In the genomic region with DNA sequence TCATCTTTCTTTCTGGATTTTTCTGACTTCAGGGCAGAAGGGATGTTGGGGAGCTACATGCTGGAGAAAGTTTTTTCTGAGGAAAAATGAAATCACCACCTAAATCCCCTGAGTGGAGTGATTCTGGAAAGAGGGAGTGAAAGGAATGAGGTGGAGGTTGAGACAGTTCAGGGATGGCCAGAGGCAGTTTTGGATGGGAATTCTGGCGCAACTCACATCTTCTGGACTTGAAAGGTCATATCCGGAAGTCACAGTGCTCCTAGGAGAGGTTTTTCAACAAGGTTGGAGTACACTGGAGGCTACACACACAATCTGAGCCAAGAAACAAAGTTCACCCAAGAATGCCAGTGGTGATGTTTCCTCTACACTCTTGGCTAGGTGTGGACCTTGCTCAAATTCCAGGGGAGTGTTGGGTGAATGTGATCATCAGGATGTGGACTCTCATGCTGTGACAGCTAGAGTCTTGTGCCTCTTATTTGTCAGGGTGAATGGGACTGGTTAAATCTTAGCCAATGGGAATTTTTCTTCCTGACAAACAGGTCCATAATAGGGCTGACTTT, we compare ENCODE assay signal across 19 cellular contexts.
A peak's percentile ranks its signal among the peaks of the same experiment; 100 is the strongest.
DNase-seq lines count a peak whose midpoint lies in the region; ATAC-seq, FAIRE-seq and TF ChIP-seq lines count a peak whose summit lies in the region.
"Had no signal": no experiment of that assay in that cellular context is flagged by ENCODE, and none has a peak within 500 bp of the region (broad histone marks: within the 10 kb centered on the region; RNA-seq: fewer than 3 reads in every experiment).

No MANE protein-coding gene starts in this region.

- H3K4me1 ChIP-seq in H1 (replicated peaks in 1 of 4; ENCODE audit: control insufficient read depth in 3 of 4, insufficient read depth in 4 of 4, low read length in 3 of 4): peaks cover 0 to 9% (median 3%) of the 10 kb centered on the region in 4 experiments; a peak in 3 of 7 replicates
- peaks cover 0 to 2% (median 0%) of the 10 kb centered on the region in 4 donors for H3K4me1 ChIP-seq in liver (ENCODE audit: control insufficient read depth in 4 of 4, insufficient read depth in 4 of 4, low read length in 3 of 4)
- H3K4me1 ChIP-seq in upper lobe of right lung: no peaks in the 10 kb centered on the region
- H3K4me1 ChIP-seq in left lung: peaks cover 0 to 11% of the 10 kb centered on the region in 2 donors

- H3K23ac ChIP-seq in H1 (ENCODE audit: insufficient read length): no peak overlapping the region

- TF ChIP-seq POLR2A in H1 (IDR thresholded peaks at IDR 0.05; ENCODE audit: control extremely low read depth in 1 of 2, low read depth in 2 of 2, low read length in 2 of 2): no peak

- TF ChIP-seq CTCF in H1 (IDR thresholded peaks at IDR 0.05; ENCODE audit: control extremely low read depth in 1 of 3, insufficient read depth in 1 of 3, low read depth in 1 of 3, low read length in 3 of 3): no peak
- TF ChIP-seq CTCF in liver (IDR thresholded peaks at IDR 0.05; ENCODE audit: low read depth, low read length, missing input control): no peak
- TF ChIP-seq CTCF in upper lobe of right lung (IDR thresholded peaks at IDR 0.05): no peak
- TF ChIP-seq CTCF in osteocyte (IDR thresholded peaks at IDR 0.05): no peak
- TF ChIP-seq CTCF in left lung (IDR thresholded peaks at IDR 0.05): no peak

- H3K9ac ChIP-seq in H1 (replicated peaks in 1 of 4; ENCODE audit: extremely low read depth in 1 of 4, low read depth in 3 of 4, low read length in 3 of 4) (no peak overlapping the region), liver (ENCODE audit: low read depth in 1 of 2, low read length in 2 of 2) (no peak overlapping the region)

- no peak overlapping the region for H4K91ac ChIP-seq in H1 (replicated peaks; ENCODE audit: insufficient read length, low read length)

- peak overlapping the region; percentile 49; the same call in 1 of the 2 replicates for H2BK20ac ChIP-seq in H1 (ENCODE audit: low read length)

- FAIRE-seq in H1 (lab: Jason Lieb, UNC): no peak
- FAIRE-seq: HTR-8/SVneo had no signal

- no peaks in the 10 kb centered on the region for H3K79me1 ChIP-seq in H1 (ENCODE audit: low read depth, low read length)

- H2AFZ ChIP-seq in H1 (ENCODE audit: low read length): peak overlapping the region; percentile 65; the same call in 1 of the 2 replicates

- H2BK5ac ChIP-seq in H1 (ENCODE audit: low read depth, low read length): no peak overlapping the region

- DNase-seq in Right ventricle myocardium superior (no peak), cardiac septum (ENCODE audit: low spot score) (no peak), H1 (ENCODE audit: low read depth in 1 of 2, low spot score in 2 of 2) (no peak), upper lobe of right lung (no peak), osteocyte (ENCODE audit: extremely low spot score, unreplicated experiment) (no peak), left lung (no peak), SIG-M5 (lab: John Stamatoyannopoulos, UW) (no peak)
- DNase-seq: 8988T; Calu3; CD4-positive, alpha-beta memory T cell; DMS53; H7; NCI-H1436; NCI-H2029 treated with DMSO at 0.1 percent for 48 hours; NCI-H2171 treated with DMSO at 0.1 percent for 48 hours; NCI-H748 treated with DMSO at 0.1 percent for 48 hours had no signal

- peaks cover 8% of the 10 kb centered on the region for H3K9me3 Mint-ChIP-seq in osteocyte (ENCODE audit: unreplicated experiment)
- H3K9me3 Mint-ChIP-seq: CD4-positive, alpha-beta memory T cell had no signal

- H2AK5ac ChIP-seq in H1 (ENCODE audit: low read depth, low read length): no peak overlapping the region

- H3K56ac ChIP-seq in H1 (replicated peaks; ENCODE audit: insufficient read length, low read depth, low read length): no peak overlapping the region

- H3K4me1 Mint-ChIP-seq in osteocyte (ENCODE audit: unreplicated experiment): no peaks in the 10 kb centered on the region
- H3K4me1 Mint-ChIP-seq: CD4-positive, alpha-beta memory T cell had no signal

- no peaks in the 10 kb centered on the region for H3K36me3 Mint-ChIP-seq in osteocyte (ENCODE audit: unreplicated experiment)
- H3K36me3 Mint-ChIP-seq: CD4-positive, alpha-beta memory T cell had no signal

- no peak overlapping the region for H2BK15ac ChIP-seq in H1 (ENCODE audit: low read length)

- no peak overlapping the region for H4K8ac ChIP-seq in H1 (ENCODE audit: extremely low read depth, insufficient read depth, low read length)

- H2BK12ac ChIP-seq in H1 (ENCODE audit: low read depth, low read length): no peak overlapping the region

- H3K23me2 ChIP-seq in H1 (ENCODE audit: low read depth, low read length): no peaks in the 10 kb centered on the region

- no peak overlapping the region for H3K18ac ChIP-seq in H1 (ENCODE audit: extremely low read depth, low read length)

- H3K27ac ChIP-seq in H1 (ENCODE audit: low read depth, low read length) (no peak overlapping the region), liver (ENCODE audit: low read depth in 1 of 2, low read length in 2 of 2) (no peak overlapping the region), upper lobe of right lung (no peak overlapping the region), left lung (no peak overlapping the region)
- H3K27ac ChIP-seq: HL-60 had no signal

- WGBS in H1 (ENCODE audit: extremely low coverage in 1 of 2, insufficient coverage in 1 of 2, insufficient read length in 1 of 2, insufficient replicate concordance in 2 of 2, low coverage in 1 of 2, low lambda C conversion rate in 2 of 2, missing lambda C conversion rate in 1 of 2), 2 experiments: 93% methylated on average over 2 of the region's 2 CpGs; no CpG with 5 or more reads in 1 of the 2 experiments
- 57% methylated on average over 2 of the region's 2 CpGs for WGBS in liver

- no peak overlapping the region for H3K4me3 Mint-ChIP-seq in osteocyte (ENCODE audit: unreplicated experiment)
- H3K4me3 Mint-ChIP-seq: CD4-positive, alpha-beta memory T cell had no signal

- no peak overlapping the region for H3K27ac Mint-ChIP-seq in osteocyte (ENCODE audit: unreplicated experiment)
- H3K27ac Mint-ChIP-seq: CD4-positive, alpha-beta memory T cell had no signal

- TF ChIP-seq EP300 in H1 (IDR thresholded peaks at IDR 0.05; ENCODE audit: borderline replicate concordance in 1 of 2, low read depth in 2 of 2, low read length in 2 of 2): no peak

- TF ChIP-seq RAD21 in H1 (IDR thresholded peaks at IDR 0.05 in 1 of 2, conservative IDR thresholded peaks at IDR 0.05 in 1 of 2; ENCODE audit: low read depth in 2 of 2, low read length in 2 of 2) (no peak), liver (IDR thresholded peaks at IDR 0.05) (no peak)

- ATAC-seq in Right ventricle myocardium superior (ENCODE audit: poor library complexity) (peak; percentile 68), upper lobe of right lung (peak; percentile 30), left lung (no peak)

- H3K9me3 ChIP-seq in H1 (ENCODE audit: insufficient read depth in 2 of 2, low read depth in 1 of 2, low read length in 1 of 2): no peaks in the 10 kb centered on the region
- no peaks in the 10 kb centered on the region for H3K9me3 ChIP-seq in liver (ENCODE audit: control insufficient read depth in 4 of 4, low read length in 3 of 4)
- H3K9me3 ChIP-seq in upper lobe of right lung: no peaks in the 10 kb centered on the region
- no peaks in the 10 kb centered on the region for H3K9me3 ChIP-seq in left lung

- no peaks in the 10 kb centered on the region for H3K36me3 ChIP-seq in H1 (ENCODE audit: control insufficient read depth in 2 of 4, insufficient read depth in 4 of 4, low read length in 3 of 4)
- no peaks in the 10 kb centered on the region for H3K36me3 ChIP-seq in liver (ENCODE audit: control insufficient read depth in 4 of 4, insufficient read depth in 3 of 4, low read depth in 1 of 4, low read length in 3 of 4)
- H3K36me3 ChIP-seq in upper lobe of right lung: no peaks in the 10 kb centered on the region
- no peaks in the 10 kb centered on the region for H3K36me3 ChIP-seq in left lung

- H3K27me3 ChIP-seq in H1 (replicated peaks in 1 of 4; ENCODE audit: control insufficient read depth in 3 of 4, extremely low read depth in 1 of 4, insufficient read depth in 3 of 4, low read length in 3 of 4): no peaks in the 10 kb centered on the region
- H3K27me3 ChIP-seq in liver (ENCODE audit: control insufficient read depth in 4 of 4, insufficient read depth in 4 of 4, low read length in 3 of 4): no peaks in the 10 kb centered on the region
- H3K27me3 ChIP-seq in upper lobe of right lung: no peaks in the 10 kb centered on the region
- no peaks in the 10 kb centered on the region for H3K27me3 ChIP-seq in left lung

- no peak overlapping the region for H4K5ac ChIP-seq in H1 (ENCODE audit: insufficient read length, low read depth, low read length)

- H3K14ac ChIP-seq in H1 (ENCODE audit: insufficient read length): no peak overlapping the region

- H3K79me2 ChIP-seq in H1 (ENCODE audit: control insufficient read depth in 1 of 2, insufficient read depth in 2 of 2, low read length in 2 of 2): no peaks in the 10 kb centered on the region

- CTCF ChIA-PET in H1 (lab: Charles Lee; ENCODE audit: partially characterized antibody): interaction anchor here (0.9 to 1.4 kb wide), 2 partner anchors 8 to 138 kb away, joined by 3 to 4 read pairs; no protein-coding TSS in a partner anchor

- peaks cover 11% of the 10 kb centered on the region for H3K27me3 Mint-ChIP-seq in osteocyte (ENCODE audit: unreplicated experiment)

- POLR2A ChIA-PET in H1 (lab: Charles Lee; ENCODE audit: partially characterized antibody): no interaction called here

- no peak overlapping the region for H2BK120ac ChIP-seq in H1 (replicated peaks; ENCODE audit: low read depth, low read length)

- no peak overlapping the region for H3K4me3 ChIP-seq in H1 (ENCODE audit: extremely low read depth in 1 of 4, insufficient read depth in 2 of 4, low read depth in 3 of 4, low read length in 4 of 4)
- no peak overlapping the region for H3K4me3 ChIP-seq in liver (ENCODE audit: low read depth in 1 of 3, low read length in 3 of 3)
- no peak overlapping the region for H3K4me3 ChIP-seq in upper lobe of right lung
- no peak overlapping the region for H3K4me3 ChIP-seq in left lung

- intact Hi-C loops in Right ventricle myocardium superior (cut with DNase I): no loop called here
- intact Hi-C loops in cardiac septum (cut with DNase I): no loop called here
- intact Hi-C loops in upper lobe of right lung (cut with DNase I): no loop called here
- intact Hi-C loops in left lung (cut with DNase I): no loop called here

- no peak overlapping the region for H3K4me2 ChIP-seq in H1 (ENCODE audit: insufficient read depth in 1 of 2, low read depth in 2 of 2, low read length in 2 of 2)

- H4K20me1 ChIP-seq in H1 (replicated peaks in 1 of 2; ENCODE audit: control insufficient read depth in 1 of 2, insufficient read depth in 2 of 2, low read length in 2 of 2): no peaks in the 10 kb centered on the region

- no peak overlapping the region for H3K4ac ChIP-seq in H1 (replicated peaks; ENCODE audit: insufficient read length, low read depth, low read length)

TF ChIP-seq in H1, 55 proteins besides CTCF, POLR2A, EP300 and RAD21 (continues in another document):
- TF ChIP-seq, protein P1, sequence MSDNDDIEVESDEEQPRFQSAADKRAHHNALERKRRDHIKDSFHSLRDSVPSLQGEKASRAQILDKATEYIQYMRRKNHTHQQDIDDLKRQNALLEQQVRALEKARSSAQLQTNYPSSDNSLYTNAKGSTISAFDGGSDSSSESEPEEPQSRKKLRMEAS (IDR thresholded peaks at IDR 0.05): no peak

TF ChIP-seq in liver, 16 proteins besides CTCF, POLR2A, EP300 and RAD21 (continues in another document):
- TF ChIP-seq JUND (IDR thresholded peaks at IDR 0.05): no peak
